ENCODE assay signal across 14 cellular contexts in genomic region chr2:45242161-45242741, GRCh38.
DNase-seq lines count a peak whose midpoint lies in the region; ATAC-seq and TF ChIP-seq lines count a peak whose summit lies in the region.
"Had no signal": no experiment of that assay in that cellular context is flagged by ENCODE, and none has a peak within 500 bp of the region (broad histone marks: within the 10 kb centered on the region; RNA-seq: fewer than 3 reads in every experiment).

No MANE protein-coding gene starts in this region.

- H3K4me3 ChIP-seq in AG10803 (ENCODE audit: low read length) (no peak overlapping the region), lung (no peak overlapping the region)
- H3K4me3 ChIP-seq: tibial nerve had no signal

- no peaks in the 10 kb centered on the region for H3K36me3 Mint-ChIP-seq in brain
- H3K36me3 Mint-ChIP-seq: activated naive CD8-positive, alpha-beta T cell had no signal

- H3K27me3 Mint-ChIP-seq in brain: peaks cover 11% of the 10 kb centered on the region

- H3K27me3 ChIP-seq in lung (ENCODE audit: control insufficient read depth, insufficient read depth): no peaks in the 10 kb centered on the region
- H3K27me3 ChIP-seq: tibial nerve had no signal

- H3K27ac ChIP-seq in lung (ENCODE audit: low read depth in 1 of 2, low read length in 1 of 2): peak overlapping the region in 1 of 2 donors; percentile 75
- H3K27ac ChIP-seq: C4-2B had no signal

- H3K4me1 Mint-ChIP-seq in brain: peaks cover 34% of the 10 kb centered on the region

- H3K36me3 ChIP-seq in lung (ENCODE audit: control insufficient read depth in 2 of 2, insufficient read depth in 2 of 2, low read length in 2 of 2): no peaks in the 10 kb centered on the region
- H3K36me3 ChIP-seq: tibial nerve had no signal

- peak; percentile 42 for DNase-seq in AG10803 (ENCODE audit: low read depth)
- peak; percentile 66 for DNase-seq in NCI-H2107 (lab: John Stamatoyannopoulos, UW)
- no peak for DNase-seq in lung (ENCODE audit: low spot score)
- DNase-seq in NAMALWA (ENCODE audit: low spot score): no peak
- DNase-seq in cerebellar cortex (ENCODE audit: low spot score): no peak
- no peak for DNase-seq in NCI-H187 treated with DMSO at 0.1 percent for 48 hours (lab: John Stamatoyannopoulos, UW)
- DNase-seq: glutamatergic neuron; stimulated activated CD4-positive, alpha-beta T cell treated with anti-CD3 and anti-CD28 coated beads, Interleukin-12 subunit alpha, Interleukin-12 subunit beta, amount 100 ng/mL, for 4 hours; T1000 had no signal

- ATAC-seq in lung (ENCODE audit: insufficient read depth, low FRiP score): peak; percentile 69
- ATAC-seq in HG03378 (IDR thresholded peaks at IDR 0.05; ENCODE audit: unreplicated experiment): no peak

- H3K9me3 ChIP-seq in lung (ENCODE audit: control insufficient read depth in 2 of 2, insufficient read depth in 1 of 2, low read length in 1 of 2): no peaks in the 10 kb centered on the region
- H3K9me3 ChIP-seq: tibial nerve had no signal

- peaks cover 0 to 12% of the 10 kb centered on the region in 2 donors for H3K4me1 ChIP-seq in lung (ENCODE audit: control insufficient read depth in 2 of 2, insufficient read depth in 2 of 2, low read length in 2 of 2)

- peak overlapping the region in 3 of 5 experiments; percentile 13 to 54 (median 44) for H3K4me3 Mint-ChIP-seq in brain
- H3K4me3 Mint-ChIP-seq: activated naive CD8-positive, alpha-beta T cell had no signal

- TF ChIP-seq CTCF in AG10803 (conservative IDR thresholded peaks at IDR 0.05; ENCODE audit: low read length) (no peak), brain (conservative IDR thresholded peaks at IDR 0.05) (no peak), lung (IDR thresholded peaks at IDR 0.05; ENCODE audit: control extremely low read depth, extremely low read depth) (no peak)

- H3K27ac Mint-ChIP-seq in brain: peak overlapping the region; percentile 48 to 90 (median 77)
- H3K27ac Mint-ChIP-seq: activated naive CD8-positive, alpha-beta T cell had no signal

- H3K9me3 Mint-ChIP-seq in brain: peaks cover 0 to 3% (median 0%) of the 10 kb centered on the region in 5 experiments

- 41 to 65% methylated on average over 6 of the region's 6 CpGs for WGBS in lung, 2 donors

Comparison
In these comparisons a context has a peak if more than half of its experiments do, and no peak if none do; other contexts are left out.
1. DNase-seq: peak in AG10803 (single experiment) and NCI-H2107 (single experiment); none in lung (single experiment), NAMALWA (single experiment), cerebellar cortex (single experiment) and NCI-H187 treated with DMSO at 0.1 percent for 48 hours (single experiment).